In genomic region chr17:65103431-65103830, GRCh38 we compare ENCODE assay signal across 22 cellular contexts.
"Had no signal": no experiment of that assay in that cellular context is flagged by ENCODE, and none has a peak within 500 bp of the region (broad histone marks: within the 10 kb centered on the region; RNA-seq: fewer than 3 reads in every experiment).

No MANE protein-coding gene starts in this region.

- H3K4me3 ChIP-seq: coronary artery, heart left ventricle, psoas muscle, right lobe of liver, spleen, tibial artery, upper lobe of left lung, vagina had no signal

- H3K27me3 ChIP-seq: heart left ventricle, right lobe of liver, spleen, tibial artery, upper lobe of left lung, vagina had no signal

- H3K36me3 ChIP-seq: heart left ventricle, right lobe of liver, spleen, tibial artery, upper lobe of left lung, vagina had no signal

- DNase-seq: effector CD4-positive, alpha-beta T cell; endodermal cell; foreskin melanocyte; heart left ventricle; hippocampal formation; naive thymus-derived CD4-positive, alpha-beta T cell; nucleus accumbens; psoas muscle; retina; right lobe of liver; spleen; stimulated activated CD4-positive, alpha-beta T cell treated with anti-CD3 and anti-CD28 coated beads, Interleukin-15, amount 100 ng/mL, for 24 hours; stimulated activated CD4-positive, alpha-beta T cell treated with anti-CD3 and anti-CD28 coated beads, Interleukin-1b, Interleukin-23, amount 100 ng/mL, for 48 hours; stimulated activated CD4-positive, alpha-beta T cell treated with anti-CD3 and anti-CD28 coated beads, Interleukin-4, amount 100 ng/mL, for 24 hours; tibial artery; upper lobe of left lung had no signal

- H3K27ac Mint-ChIP-seq: endodermal cell; stimulated activated naive CD8-positive, alpha-beta T cell treated with anti-CD3 and anti-CD28 coated beads, Interleukin-15, Interleukin-2, amounts not matched to agents 100 ng/mL and 50 ng/mL, for 24 hours had no signal

- H3K36me3 Mint-ChIP-seq: naive thymus-derived CD4-positive, alpha-beta T cell; stimulated activated memory B cell treated with anti-CD40 and anti-IgM and Interleukin-4, amounts not matched to agents 10 μg/mL and 1 μg/mL and 100 μg/mL, for 72 hours had no signal

- H3K27ac ChIP-seq: coronary artery, psoas muscle, right lobe of liver, tibial artery, upper lobe of left lung, vagina had no signal

- ATAC-seq: heart left ventricle; left lobe of liver; naive thymus-derived CD4-positive, alpha-beta T cell; psoas muscle; right lobe of liver; stimulated activated memory B cell treated with anti-CD40 and anti-IgM and Interleukin-4, amounts not matched to agents 10 μg/mL and 1 μg/mL and 100 μg/mL, for 72 hours had no signal

- H2AFZ ChIP-seq: parathyroid adenoma had no signal

- H3K9ac ChIP-seq: parathyroid adenoma had no signal

- H3K9me3 ChIP-seq: heart left ventricle, psoas muscle, right lobe of liver, spleen, tibial artery, upper lobe of left lung, vagina had no signal

- H3K4me3 Mint-ChIP-seq: endodermal cell; naive thymus-derived CD4-positive, alpha-beta T cell; stimulated activated memory B cell treated with anti-CD40 and anti-IgM and Interleukin-4, amounts not matched to agents 10 μg/mL and 1 μg/mL and 100 μg/mL, for 72 hours; stimulated activated naive CD8-positive, alpha-beta T cell treated with anti-CD3 and anti-CD28 coated beads, Interleukin-15, Interleukin-2, amounts not matched to agents 100 ng/mL and 50 ng/mL, for 24 hours had no signal

- H3K9me3 Mint-ChIP-seq: endodermal cell; naive thymus-derived CD4-positive, alpha-beta T cell; stimulated activated memory B cell treated with anti-CD40 and anti-IgM and Interleukin-4, amounts not matched to agents 10 μg/mL and 1 μg/mL and 100 μg/mL, for 72 hours; stimulated activated naive CD8-positive, alpha-beta T cell treated with anti-CD3 and anti-CD28 coated beads, Interleukin-15, Interleukin-2, amounts not matched to agents 100 ng/mL and 50 ng/mL, for 24 hours had no signal
